ENCODE assay signal across 27 cellular contexts in genomic region chr2:161972232-161972631, GRCh38.
"Had no signal": no experiment of that assay in that cellular context is flagged by ENCODE, and none has a peak within 500 bp of the region (broad histone marks: within the 10 kb centered on the region; RNA-seq: fewer than 3 reads in every experiment).

No MANE protein-coding gene starts in this region.

- ATAC-seq: foreskin keratinocyte; gastroesophageal sphincter; heart left ventricle; left lung; psoas muscle; right cardiac atrium; stimulated activated naive B cell treated with anti-CD40 and anti-IgM and Interleukin-4, amounts not matched to agents 10 μg/mL and 1 μg/mL and 100 μg/mL, for 72 hours had no signal

- FAIRE-seq: colon, endothelial cell of umbilical vein, kidney had no signal

- H3K4me3 Mint-ChIP-seq: dendritic cell treated with granulocyte-macrophage colony-stimulating factor and Interleukin-4, amounts not matched to agents 40 ng/mL and 50 ng/mL, for 4 days; mesothelial cell of epicardium; nephron progenitor cell; stimulated activated naive B cell treated with anti-CD40 and anti-IgM and Interleukin-4, amounts not matched to agents 10 μg/mL and 1 μg/mL and 100 μg/mL, for 72 hours; type B pancreatic cell had no signal

- H3K4me1 Mint-ChIP-seq: mesothelial cell of epicardium; naive B cell; nephron progenitor cell; stimulated activated naive B cell treated with anti-CD40 and anti-IgM and Interleukin-4, amounts not matched to agents 10 μg/mL and 1 μg/mL and 100 μg/mL, for 72 hours had no signal

- H3K27ac Mint-ChIP-seq: mesothelial cell of epicardium; naive B cell; nephron progenitor cell; stimulated activated naive B cell treated with anti-CD40 and anti-IgM and Interleukin-4, amounts not matched to agents 10 μg/mL and 1 μg/mL and 100 μg/mL, for 72 hours; type B pancreatic cell had no signal

- H3K36me3 Mint-ChIP-seq: mesothelial cell of epicardium; naive B cell; stimulated activated naive B cell treated with anti-CD40 and anti-IgM and Interleukin-4, amounts not matched to agents 10 μg/mL and 1 μg/mL and 100 μg/mL, for 72 hours; type B pancreatic cell had no signal

- H3K27me3 Mint-ChIP-seq: naive B cell, type B pancreatic cell had no signal

- DNase-seq: effector memory CD4-positive, alpha-beta T cell; foreskin keratinocyte; heart left ventricle; kidney; left lung; mesenchymal stem cell; mucosa of descending colon; naive B cell; nephron progenitor cell; nucleus accumbens; ovary; psoas muscle; right cardiac atrium; sigmoid colon; stimulated activated CD4-positive, alpha-beta T cell treated with anti-CD3 and anti-CD28 coated beads, Interleukin-4, amount 100 ng/mL, for 4 hours; stimulated activated naive B cell treated with anti-CD40 and anti-IgM and Interleukin-4, amounts not matched to agents 10 μg/mL and 1 μg/mL and 100 μg/mL, for 72 hours; stomach; testis; tibial artery had no signal

- H3K9me3 Mint-ChIP-seq: dendritic cell treated with granulocyte-macrophage colony-stimulating factor and Interleukin-4, amounts not matched to agents 40 ng/mL and 50 ng/mL, for 4 days; mesothelial cell of epicardium; nephron progenitor cell; type B pancreatic cell had no signal

- H3K27ac ChIP-seq: esophagus muscularis mucosa, foreskin keratinocyte, gastroesophageal sphincter, heart left ventricle, hepatocyte, left lung, ovary, psoas muscle, sigmoid colon, stomach, testis, tibial artery had no signal
